20 cellular contexts compared by ENCODE assay signal in genomic region chr3:45048244-45048643, GRCh38. TPM values are rescaled to one million over a fixed set of nuclear protein-coding genes. Genes with fewer than 3 reads are reported as not detected.
DNase-seq lines count a peak whose midpoint lies in the region; ATAC-seq, FAIRE-seq and TF ChIP-seq lines count a peak whose summit lies in the region.
"Had no signal": no experiment of that assay in that cellular context is flagged by ENCODE, and none has a peak within 500 bp of the region (broad histone marks: within the 10 kb centered on the region; RNA-seq: fewer than 3 reads in every experiment).

No MANE protein-coding gene starts in this region.

- H3F3A ChIP-seq in GM23248 (ENCODE audit: insufficient read depth), result peaks cover 16% of the 10 kb centered on the region

- no peaks in the 10 kb centered on the region for H3K27me3 ChIP-seq in GM23248 (replicated peaks; ENCODE audit: insufficient read depth)
- no peaks in the 10 kb centered on the region for H3K27me3 ChIP-seq in K562 (ENCODE audit: control insufficient read depth in 2 of 2, insufficient read depth in 2 of 2, low read length in 2 of 2)
- H3K27me3 ChIP-seq: SJCRH30 had no signal

- H3K9me3 ChIP-seq in GM23248 (ENCODE audit: low read depth) (no peaks in the 10 kb centered on the region), K562 (replicated peaks; ENCODE audit: control insufficient read depth, insufficient read depth, low read depth, low read length) (no peaks in the 10 kb centered on the region)
- H3K9me3 ChIP-seq: SJCRH30 had no signal

- H3K9ac ChIP-seq in GM23248 (no peak overlapping the region), K562 (ENCODE audit: insufficient read depth in 1 of 2, low read depth in 2 of 2, low read length in 2 of 2) (no peak overlapping the region)

- DNase-seq in AG08395 (ENCODE audit: low spot score) (peak; percentile 60), GM23248 (peak; percentile 89), K562 (ENCODE audit: extremely low read depth in 1 of 4, low spot score in 3 of 4) (no peak), kidney tubule cell (ENCODE audit: low spot score) (peak; percentile 66), globus pallidus (ENCODE audit: low spot score) (no peak), RKO (ENCODE audit: low spot score) (no peak)
- no peak for DNase-seq in activated CD4-positive, alpha-beta T cell treated with anti-CD3 and anti-CD28 coated beads, Interleukin-2, amount 50 U/mL, for 4 hours
- DNase-seq in stimulated activated CD4-positive, alpha-beta T cell treated with anti-CD3 and anti-CD28 coated beads, Interleukin-4, amount 100 ng/mL, for 24 hours, result no peak
- DNase-seq: AML-193; DMS 273 treated with DMSO at 0.1 percent for 48 hours; KBM-7; MM.1S; NCI-H1105 treated with DMSO at 0.1 percent for 48 hours; NCI-H1694 treated with DMSO at 0.1 percent for 48 hours; NCI-H345; NCI-H526 treated with DMSO at 0.1 percent for 48 hours; NK-92 treated with Interleukin-12 subunit alpha and Interleukin-12 subunit beta, amount 100 ng/mL, for 24 hours; SJCRH30 had no signal

- CTCF ChIA-PET in K562 (lab: Yijun Ruan, JAX; ENCODE audit: low intra/inter-chr PET ratio), result no interaction called here

- H4K20me1 ChIP-seq in GM23248 (ENCODE audit: insufficient read depth) (no peaks in the 10 kb centered on the region), K562 (replicated peaks; ENCODE audit: control insufficient read depth, insufficient read depth, low read length) (no peaks in the 10 kb centered on the region)

- no peak for TF ChIP-seq RAD21 in K562 (CRISPR knock-in tag; conservative IDR thresholded peaks at IDR 0.05 in 1 of 2, IDR thresholded peaks at IDR 0.05 in 1 of 2)

- TF ChIP-seq POLR2A in K562 (conservative IDR thresholded peaks at IDR 0.05), result no peak

- no TSS peak for BruUV-seq in K562 (replicated peaks; lab: Mats Ljungman, UMichigan)

- H3K4me3 ChIP-seq in GM23248 (no peak overlapping the region), K562 (no peak overlapping the region)
- H3K4me3 ChIP-seq: SJCRH30 had no signal

- in situ Hi-C loops in GM23248 (cut with MboI) (no loop called here), K562 (cut with MboI) (loop anchor here (25.0 kb wide), 1 partner anchor 1364 kb away; the partner anchor contains the start of genes CCR5AS and CCRL2)

- intact Hi-C loops in K562 (cut with micrococcal nuclease), result no loop called here

- no peaks in the 10 kb centered on the region for H3K9me2 ChIP-seq in GM23248 (ENCODE audit: insufficient read depth)

- no peak overlapping the region for H3K27ac ChIP-seq in GM23248
- H3K27ac ChIP-seq in K562 (ENCODE audit: extremely low read depth, low read depth, low read length), result no peak overlapping the region
- H3K27ac ChIP-seq: RWPE1, SJCRH30 had no signal

- H2AFZ ChIP-seq in GM23248, result no peak overlapping the region
- peak overlapping the region; percentile 2; the same call in 1 of the 2 replicates for H2AFZ ChIP-seq in K562 (ENCODE audit: low read depth, low read length)

- H3K9me1 ChIP-seq in K562 (ENCODE audit: control insufficient read depth, insufficient read depth, low read length), result no peaks in the 10 kb centered on the region

- TF ChIP-seq EP300 in K562 (IDR thresholded peaks at IDR 0.05; ENCODE audit: low read length), result no peak

- no peak; the same call in 2 of the 3 replicates for ATAC-seq in K562
- ATAC-seq: HCT116 had no signal

- no peak for FAIRE-seq in K562 (lab: Jason Lieb, UNC)

- H3K36me3 ChIP-seq in GM23248 (ENCODE audit: low read depth) (no peaks in the 10 kb centered on the region), K562 (ENCODE audit: control insufficient read depth, insufficient read depth, low read length) (no peaks in the 10 kb centered on the region)
- H3K36me3 ChIP-seq: SJCRH30 had no signal

- WGBS in GM23248 (ENCODE audit: low coverage in 1 of 2, low lambda C conversion rate in 2 of 2, missing lambda C conversion rate in 2 of 2), 2 experiments, result 16 to 30% methylated on average over 4 of the region's 4 CpGs
- 45% methylated on average over 4 of the region's 4 CpGs for WGBS in K562 (ENCODE audit: insufficient coverage, low coverage, missing lambda C conversion rate)

- POLR2A ChIA-PET in K562 (lab: Yijun Ruan, JAX), result interaction anchor here (0.6 to 1.1 kb wide), 2 partner anchors 14 to 56 kb away, joined by 3 to 4 read pairs; no protein-coding TSS in a partner anchor

- H3K4me2 ChIP-seq in GM23248 (ENCODE audit: unreplicated experiment) (no peak overlapping the region), K562 (ENCODE audit: insufficient read depth, low read length) (no peak overlapping the region)

- no peaks in the 10 kb centered on the region for H3K79me2 ChIP-seq in GM23248 (ENCODE audit: insufficient read depth)
- no peaks in the 10 kb centered on the region for H3K79me2 ChIP-seq in K562 (ENCODE audit: control insufficient read depth, insufficient read depth, low read length)

- peaks cover 21% of the 10 kb centered on the region for H3K4me1 ChIP-seq in GM23248 (ENCODE audit: insufficient read depth)
- peaks cover 16 to 38% of the 10 kb centered on the region in 2 experiments for H3K4me1 ChIP-seq in K562 (replicated peaks in 1 of 2; ENCODE audit: control insufficient read depth in 2 of 2, insufficient read depth in 2 of 2, low read length in 2 of 2)

- no peak for TF ChIP-seq CTCF in K562 (IDR thresholded peaks at IDR 0.05 in 2 of 3, conservative IDR thresholded peaks at IDR 0.05 in 1 of 3; ENCODE audit: insufficient read depth in 2 of 3, low read depth in 1 of 3, low read length in 3 of 3)

TF ChIP-seq in K562, 482 proteins besides CTCF, POLR2A, EP300 and RAD21:
- TF ChIP-seq BRCA1 (IDR thresholded peaks at IDR 0.05) (no peak), BRCA1 (CRISPR knock-in tag; IDR thresholded peaks at IDR 0.05) (no peak), ZFP1 (CRISPR knock-in tag; IDR thresholded peaks at IDR 0.05) (no peak), ZNF589 (CRISPR knock-in tag; IDR thresholded peaks at IDR 0.05; ENCODE audit: low read depth) (no peak), MCM2 (IDR thresholded peaks at IDR 0.05; ENCODE audit: low read depth) (no peak), RNF2 (IDR thresholded peaks at IDR 0.05) (no peak), ARHGAP35 (IDR thresholded peaks at IDR 0.05; ENCODE audit: partially characterized antibody) (no peak), ZBTB7A (IDR thresholded peaks at IDR 0.05; ENCODE audit: borderline replicate concordance, control insufficient read depth, low read depth, low read length) (no peak), MAX (CRISPR knock-in tag; IDR thresholded peaks at IDR 0.05) (no peak), EHMT2 (IDR thresholded peaks at IDR 0.05) (no peak), SNAPC5 (CRISPR knock-in tag; IDR thresholded peaks at IDR 0.05) (no peak), NR3C1 (CRISPR knock-in tag; IDR thresholded peaks at IDR 0.05) (no peak), BDP1 (IDR thresholded peaks at IDR 0.05; ENCODE audit: insufficient read depth, insufficient read length) (no peak), ZNF717 (CRISPR knock-in tag; IDR thresholded peaks at IDR 0.05) (no peak), ZNF253 (CRISPR knock-in tag; conservative IDR thresholded peaks at IDR 0.05) (no peak), KAT7 (CRISPR knock-in tag; IDR thresholded peaks at IDR 0.05; ENCODE audit: borderline replicate concordance) (no peak), KDM1A (IDR thresholded peaks at IDR 0.05) (no peak), DDX20 (tag; IDR thresholded peaks at IDR 0.05; ENCODE audit: low read depth) (no peak), NCOR1 (IDR thresholded peaks at IDR 0.05) (no peak), TEAD2 (tag; IDR thresholded peaks at IDR 0.05) (no peak)

RNA-seq across cellular contexts. Expression of gene CLEC3B, which starts 22.1 kb away (rescaled TPM):
- 42.1 and 45.4 TPM in 2 replicates for total RNA-seq in GM23248 (2014; rRNA removed; shearing (Covaris generic))
- 48.8 and 49.5 TPM in 2 replicates for polyA plus RNA-seq in GM23248 (2016; fragmentation: Nextera tagmentation; extraction: Ambion mirVana)
- not detected in 2 replicates for total RNA-seq in K562 (2011; cell fraction: chromatin; rRNA removed; ENCODE audit: low replicate concordance)
- 0.33 TPM in 1 of 2 replicates, not detected in the other for total RNA-seq in K562 (2011; cell fraction: nucleolus; rRNA removed)
- total RNA-seq in K562 (2011; cell fraction: nucleoplasm; rRNA removed), result not detected in 2 replicates
- 0.33 TPM in 1 of 2 replicates, not detected in the other for total RNA-seq in K562 (2014; rRNA removed)
- total RNA-seq in K562 (2014; rRNA removed; fragmentation: Illumina TruSeq; extraction: Trizol), result not detected in 2 replicates
- total RNA-seq in K562 (2015; rRNA removed; fragmentation: Illumina TruSeq; extraction: Trizol), result not detected in 2 replicates
- total RNA-seq in K562 (2021), result not detected in 2 replicates
- polyA plus RNA-seq in K562 (2011; rRNA removed), result 0.19 TPM in 1 of 2 replicates, not detected in the other
- 0.27 TPM in 1 of 2 replicates, not detected in the other for polyA plus RNA-seq in K562 (2011; cell fraction: cytosol; rRNA removed)
- 0.41 and 0.52 TPM in 2 replicates for polyA plus RNA-seq in K562 (2011; cell fraction: nucleus; rRNA removed)
- polyA plus RNA-seq in K562 (2012), result 0.19 TPM in 1 of 2 replicates, not detected in the other
- polyA plus RNA-seq in K562 (2014; fragmentation: Illumina TruSeq; extraction: Trizol), result not detected in 2 replicates
- polyA plus RNA-seq in K562 (2014; fragmentation: Nextera tagmentation; extraction: Ambion mirVana), result not detected
- polyA plus RNA-seq in K562 (2014; rRNA removed), result not detected in 2 replicates
- polyA minus RNA-seq in K562 (2011; rRNA and poly(A)+ RNA removed), result not detected in 2 replicates
- polyA minus RNA-seq in K562 (2011; cell fraction: cytosol; rRNA and poly(A)+ RNA removed), result not detected in 2 replicates
- polyA minus RNA-seq in K562 (2011; cell fraction: nucleus; rRNA and poly(A)+ RNA removed), result 0.54 TPM in 1 of 2 replicates, not detected in the other
- total RNA-seq: SJCRH30 had no signal

Comparison
In these comparisons a context has a peak if more than half of its experiments do, and no peak if none do; other contexts are left out.
1. DNase-seq: peak in AG08395 (single experiment), GM23248 (single experiment) and kidney tubule cell (single experiment); none in K562 (0 of 4), activated CD4-positive, alpha-beta T cell treated with anti-CD3 and anti-CD28 coated beads, Interleukin-2, amount 50 U/mL, for 4 hours (0 of 2), stimulated activated CD4-positive, alpha-beta T cell treated with anti-CD3 and anti-CD28 coated beads, Interleukin-4, amount 100 ng/mL, for 24 hours (single experiment), globus pallidus (single experiment) and RKO (single experiment).
2. RNA of gene CLEC3B, which starts 22.1 kb away (total RNA-seq): 42.1 to 45.4 TPM in GM23248; 0.33 TPM in K562; every median in the first group is over 10 times any median in the second.